23 cellular contexts compared by ENCODE assay signal in genomic region chr10:45652511-45652910, GRCh38.
"Had no signal": no experiment of that assay in that cellular context is flagged by ENCODE, and none has a peak within 500 bp of the region (broad histone marks: within the 10 kb centered on the region; RNA-seq: fewer than 3 reads in every experiment).

No MANE protein-coding gene starts in this region.

- H3K9me3 ChIP-seq: breast epithelium had no signal

- H3K27me3 ChIP-seq: breast epithelium had no signal

- H3K27ac ChIP-seq: breast epithelium, PC-9 had no signal

- ATAC-seq: activated T-helper 17 cell treated with anti-CD3 and anti-CD28 coated beads, Interleukin-2, amount 50 U/mL, for 72 hours; T-cell had no signal

- H3K36me3 ChIP-seq: breast epithelium had no signal

- H3K4me1 ChIP-seq: breast epithelium had no signal

- H3K4me2 ChIP-seq: PC-9 had no signal

- H3K4me3 ChIP-seq: breast epithelium, PC-9 had no signal

- DNase-seq: activated CD4-positive, alpha-beta memory T cell treated with anti-CD3 and anti-CD28 coated beads, Interleukin-2, amount 10 ng/mL, durations not matched to agents 7 days and 5 days; activated CD4-positive, alpha-beta T cell treated with anti-CD3 and anti-CD28 coated beads, Interleukin-2, amount 50 U/mL, for 1 hour; activated CD4-positive, CD25-positive, alpha-beta regulatory T cell; activated gamma-delta T cell; activated naive CD4-positive, alpha-beta T cell treated with anti-CD3 and anti-CD28 coated beads, Interleukin-2, amount 10 ng/mL, durations not matched to agents 7 days and 5 days; activated naive CD8-positive, alpha-beta T cell treated with anti-CD3 and anti-CD28 coated beads for 36 hours; activated T-cell treated with anti-CD3 and anti-CD28 coated beads for 4 hours; activated T-cell treated with anti-CD3 and anti-CD28 coated beads, Interleukin-2, amount 50 U/mL, for 48 hours; caudate nucleus; MM.1S; NCI-H1105; NCI-H1436; NCI-H1694 treated with DMSO at 0.1 percent for 48 hours; NCI-H2029 treated with DMSO at 0.1 percent for 48 hours; NCI-H510A treated with DMSO at 0.1 percent for 48 hours; PC-9; SIG-M5; T-cell; T-helper 2 cell; T1000 had no signal

- H2AFZ ChIP-seq: PC-9 had no signal

- FAIRE-seq: TTC549 had no signal
